In genomic region chr10:69494626-69495558, GRCh38 we compare ENCODE assay signal across 18 cellular contexts. TPM values are rescaled to one million over a fixed set of nuclear protein-coding genes. Genes with fewer than 3 reads are reported as not detected.
DNase-seq lines count a peak whose midpoint lies in the region; ATAC-seq and TF ChIP-seq lines count a peak whose summit lies in the region.
"Had no signal": no experiment of that assay in that cellular context is flagged by ENCODE, and none has a peak within 500 bp of the region (broad histone marks: within the 10 kb centered on the region; RNA-seq: fewer than 3 reads in every experiment).

No MANE protein-coding gene starts in this region.

- H3F3A ChIP-seq in neural progenitor cell (ENCODE audit: low read depth), result no peaks in the 10 kb centered on the region

- H3K4me3 Mint-ChIP-seq in T-helper 17 cell, result no peak overlapping the region
- no peak overlapping the region for H3K4me3 Mint-ChIP-seq in neural progenitor cell
- no peak overlapping the region for H3K4me3 Mint-ChIP-seq in WTC11
- H3K4me3 Mint-ChIP-seq: CD4-positive, CD25-positive, alpha-beta regulatory T cell had no signal

- H3K36me3 ChIP-seq in gastroesophageal sphincter (peaks cover 0 to 6% of the 10 kb centered on the region in 2 donors), neural progenitor cell (no peaks in the 10 kb centered on the region), suprapubic skin (no peaks in the 10 kb centered on the region)
- H3K36me3 ChIP-seq: neutrophil had no signal

- H3K4me1 ChIP-seq in gastroesophageal sphincter, result peaks cover 2 to 100% (median 18%) of the 10 kb centered on the region in 3 donors
- peaks cover 19% of the 10 kb centered on the region for H3K4me1 ChIP-seq in neural progenitor cell
- H3K4me1 ChIP-seq in suprapubic skin, result peaks cover 14% of the 10 kb centered on the region
- H3K4me1 ChIP-seq: foreskin keratinocyte had no signal

- H3K4me1 Mint-ChIP-seq in T-helper 17 cell (peaks cover 33% of the 10 kb centered on the region), neural progenitor cell (peaks cover 21% of the 10 kb centered on the region), WTC11 (0 out of 2 replicates have a peak, but pooled peaks cover 4% of the 10 kb centered on the region)

- no peaks in the 10 kb centered on the region for H4K20me1 ChIP-seq in neural progenitor cell (ENCODE audit: low read depth)

- TF ChIP-seq EP300 in gastroesophageal sphincter (IDR thresholded peaks at IDR 0.05) (no peak), suprapubic skin (IDR thresholded peaks at IDR 0.05) (no peak)

- H3K79me2 ChIP-seq in neural progenitor cell (ENCODE audit: low read depth), result no peaks in the 10 kb centered on the region

- no peaks in the 10 kb centered on the region for H3K27me3 ChIP-seq in gastroesophageal sphincter
- H3K27me3 ChIP-seq in neural progenitor cell, result no peaks in the 10 kb centered on the region
- no peaks in the 10 kb centered on the region for H3K27me3 ChIP-seq in suprapubic skin
- H3K27me3 ChIP-seq: foreskin keratinocyte, neutrophil had no signal

- TF ChIP-seq CTCF in gastroesophageal sphincter (IDR thresholded peaks at IDR 0.05) (no peak), neural progenitor cell (IDR thresholded peaks at IDR 0.05) (no peak), suprapubic skin (IDR thresholded peaks at IDR 0.05) (no peak), WTC11 (IDR thresholded peaks at IDR 0.05) (no peak)

- no peaks in the 10 kb centered on the region for H3K27me3 Mint-ChIP-seq in T-helper 17 cell
- H3K27me3 Mint-ChIP-seq in neural progenitor cell (ENCODE audit: insufficient read depth, low read depth), result peaks cover 9% of the 10 kb centered on the region
- H3K27me3 Mint-ChIP-seq in WTC11 (ENCODE audit: low read depth), result no peaks in the 10 kb centered on the region
- H3K27me3 Mint-ChIP-seq: CD4-positive, CD25-positive, alpha-beta regulatory T cell had no signal

- H2AFZ ChIP-seq in neural progenitor cell (replicated peaks), result peak overlapping the region; percentile 87

- POLR2A ChIA-PET in WTC11 (lab: Charles Lee), result no interaction called here

- ATAC-seq in T-helper 17 cell (no peak), gastroesophageal sphincter (no peak), WTC11 (no peak; the same call in 1 of the 2 replicates)
- ATAC-seq: foreskin keratinocyte, HCT116 had no signal

- H3K36me3 Mint-ChIP-seq in T-helper 17 cell (ENCODE audit: low read depth) (peaks cover 3% of the 10 kb centered on the region), neural progenitor cell (peaks cover 4% of the 10 kb centered on the region), WTC11 (peaks cover 3% of the 10 kb centered on the region; the same call in 1 of the 2 replicates)
- H3K36me3 Mint-ChIP-seq: CD4-positive, CD25-positive, alpha-beta regulatory T cell had no signal

- 81 to 95% methylated on average over 4 to 7 of the region's 30 CpGs for WGBS in gastroesophageal sphincter (ENCODE audit: low coverage in 1 of 2), 2 donors
- 83% methylated on average over 27 of the region's 30 CpGs for WGBS in suprapubic skin

- no peak for DNase-seq in T-helper 17 cell
- peak; percentile 47 for DNase-seq in neural progenitor cell (ENCODE audit: low spot score)
- DNase-seq in suprapubic skin (ENCODE audit: low spot score in 2 of 2), result peak in 1 of 2 donors; percentile 76
- no peak for DNase-seq in A172 (ENCODE audit: low spot score)
- no peak for DNase-seq in WTC11 (ENCODE audit: low spot score)
- DNase-seq in 8988T, result no peak
- DNase-seq: activated naive CD4-positive, alpha-beta T cell treated with anti-CD3 and anti-CD28 coated beads, Interleukin-2, amount 50 U/mL, for 16 hours; CD4-positive, CD25-positive, alpha-beta regulatory T cell; dermis blood vessel endothelial cell; foreskin keratinocyte; GF-D8; NCI-H1105 treated with DMSO at 0.1 percent for 48 hours; NCI-H526 treated with DMSO at 0.1 percent for 48 hours; stimulated activated CD4-positive, alpha-beta T cell treated with anti-CD3 and anti-CD28 coated beads, Interleukin-2, amount 100 ng/mL, for 24 hours; T1000 had no signal

- H3K4me2 ChIP-seq in neural progenitor cell, result peak overlapping the region; percentile 44

- no peaks in the 10 kb centered on the region for H3K9me3 Mint-ChIP-seq in neural progenitor cell
- no peaks in the 10 kb centered on the region for H3K9me3 Mint-ChIP-seq in WTC11
- H3K9me3 Mint-ChIP-seq: CD4-positive, CD25-positive, alpha-beta regulatory T cell had no signal

- H3K4me3 ChIP-seq in gastroesophageal sphincter (no peak overlapping the region), neural progenitor cell (no peak overlapping the region), suprapubic skin (no peak overlapping the region)

- no peak overlapping the region for H3K9ac ChIP-seq in neural progenitor cell

- TF ChIP-seq POLR2A in gastroesophageal sphincter (IDR thresholded peaks at IDR 0.05) (no peak), suprapubic skin (IDR thresholded peaks at IDR 0.05) (no peak)

- CTCF ChIA-PET in WTC11 (lab: Charles Lee), result interaction anchor here (1.3 to 1.6 kb wide), 2 partner anchors 12 to 86 kb away, joined by 4 to 6 read pairs; no protein-coding TSS in a partner anchor

- H3K27ac Mint-ChIP-seq in T-helper 17 cell (peak overlapping the region; percentile 86), neural progenitor cell (peak overlapping the region; percentile 42), WTC11 (no peak overlapping the region)

- H3K9me3 ChIP-seq in T-helper 17 cell (ENCODE audit: control insufficient read depth, low read length, poor library complexity, severe bottlenecking) (no peaks in the 10 kb centered on the region), gastroesophageal sphincter (peaks cover 0 to under 1% (median 0%) of the 10 kb centered on the region in 3 donors), neural progenitor cell (ENCODE audit: low read depth) (no peaks in the 10 kb centered on the region), suprapubic skin (no peaks in the 10 kb centered on the region)

- H3K27ac ChIP-seq in gastroesophageal sphincter (peak overlapping the region; percentile 2 to 84 (median 83)), neural progenitor cell (no peak overlapping the region), suprapubic skin (peak overlapping the region; percentile 38)
- H3K27ac ChIP-seq: foreskin keratinocyte, neutrophil had no signal

TF ChIP-seq in WTC11, 78 proteins besides CTCF, POLR2A, EP300 and RAD21:
- TF ChIP-seq PRRX2 (CRISPR knock-in tag; IDR thresholded peaks at IDR 0.05) (no peak), NFATC4 (CRISPR knock-in tag; IDR thresholded peaks at IDR 0.05) (no peak)
- TF ChIP-seq, protein P1, sequence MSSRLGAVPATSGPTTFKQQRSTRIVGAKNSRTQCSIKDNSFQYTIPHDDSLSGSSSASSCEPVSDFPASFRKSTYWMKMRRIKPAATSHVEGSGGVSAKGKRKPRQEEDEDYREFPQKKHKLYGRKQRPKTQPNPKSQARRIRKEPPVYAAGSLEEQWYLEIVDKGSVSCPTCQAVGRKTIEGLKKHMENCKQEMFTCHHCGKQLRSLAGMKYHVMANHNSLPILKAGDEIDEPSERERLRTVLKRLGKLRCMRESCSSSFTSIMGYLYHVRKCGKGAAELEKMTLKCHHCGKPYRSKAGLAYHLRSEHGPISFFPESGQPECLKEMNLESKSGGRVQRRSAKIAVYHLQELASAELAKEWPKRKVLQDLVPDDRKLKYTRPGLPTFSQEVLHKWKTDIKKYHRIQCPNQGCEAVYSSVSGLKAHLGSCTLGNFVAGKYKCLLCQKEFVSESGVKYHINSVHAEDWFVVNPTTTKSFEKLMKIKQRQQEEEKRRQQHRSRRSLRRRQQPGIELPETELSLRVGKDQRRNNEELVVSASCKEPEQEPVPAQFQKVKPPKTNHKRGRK (CRISPR knock-in tag; IDR thresholded peaks at IDR 0.05; ENCODE audit: borderline replicate concordance), result no peak
TF ChIP-seq in WTC11: peak in this region for 0.

RNA-seq across cellular contexts. Expression of gene TSPAN15, which starts 43.6 kb away (rescaled TPM):
- total RNA-seq in T-helper 17 cell, result 10 to 100 TPM; 20.3 to 28.7 TPM
- total RNA-seq in gastroesophageal sphincter, result 10 to 100 TPM; 51.9 to 66.7 (median 58.1) TPM
- 6.8 and 8.7 TPM in 2 replicates for total RNA-seq in neural progenitor cell (ENCODE audit: low replicate concordance)
- total RNA-seq in suprapubic skin, result 10 to 100 TPM in 2 of 4 donors, 1 to 10 TPM in 2; 4.0 to 18.1 (median 11.7) TPM
- 13.6 and 18.7 TPM in 2 replicates for total RNA-seq in A172 (2014; rRNA removed; shearing (Covaris generic))
- total RNA-seq in WTC11 (2021), result 8.3 to 10.4 TPM (median 10.1 TPM) in 3 replicates
